9 cellular contexts compared by ENCODE assay signal in genomic region chrX:39835241-39835640, GRCh38.
"Had no signal": no experiment of that assay in that cellular context is flagged by ENCODE, and none has a peak within 500 bp of the region (broad histone marks: within the 10 kb centered on the region; RNA-seq: fewer than 3 reads in every experiment).

No MANE protein-coding gene starts in this region.

- H3K4me3 ChIP-seq: GM23338, HAP-1, K562 had no signal

- H3K36me3 ChIP-seq: HAP-1 had no signal

- H3K9me3 ChIP-seq: HAP-1 had no signal

- H3K4me1 ChIP-seq: HAP-1 had no signal

- DNase-seq: H7, HFFc6, IMR-90, KG1 had no signal

- FAIRE-seq: HTR-8/SVneo, K562 had no signal

- ATAC-seq: GM23338, HCT116, K562 had no signal
